In genomic region chr6:143127941-143128340, GRCh38 we compare ENCODE assay signal across 22 cellular contexts.
DNase-seq lines count a peak whose midpoint lies in the region; ATAC-seq, FAIRE-seq and TF ChIP-seq lines count a peak whose summit lies in the region.
"Had no signal": no experiment of that assay in that cellular context is flagged by ENCODE, and none has a peak within 500 bp of the region (broad histone marks: within the 10 kb centered on the region; RNA-seq: fewer than 3 reads in every experiment).

No MANE protein-coding gene starts in this region.

- no peaks in the 10 kb centered on the region for H3K79me2 ChIP-seq in HepG2 (ENCODE audit: insufficient read depth, low read length)

- H3K9ac ChIP-seq in HepG2 (ENCODE audit: insufficient read depth, low read depth, low read length) = no peak overlapping the region
- H3K9ac ChIP-seq: BLaER1 treated with 17β-estradiol and CSF1 and Interleukin-3, amounts not matched to agents 10 nM and 100 nM had no signal

- H3K36me3 ChIP-seq in HepG2 (replicated peaks in 1 of 2; ENCODE audit: control insufficient read depth in 1 of 2, insufficient read depth in 2 of 2, low read length in 2 of 2) (peaks cover 0 to 5% of the 10 kb centered on the region in 2 experiments; a peak in 3 of 5 replicates), right lobe of liver (no peaks in the 10 kb centered on the region)
- H3K36me3 ChIP-seq: BE2C, HAP-1 had no signal

- H3K27me3 ChIP-seq in HepG2 (ENCODE audit: control insufficient read depth in 1 of 2, insufficient read depth in 2 of 2, low read length in 2 of 2) = no peaks in the 10 kb centered on the region
- H3K27me3 ChIP-seq in right lobe of liver = no peaks in the 10 kb centered on the region
- H3K27me3 ChIP-seq: BE2C; BLaER1 treated with 17β-estradiol and CSF1 and Interleukin-3, amounts not matched to agents 10 nM and 100 nM had no signal

- H3K9me3 Mint-ChIP-seq in chondrocyte (ENCODE audit: low read depth) = peaks cover 17% of the 10 kb centered on the region
- peaks cover 12% of the 10 kb centered on the region for H3K9me3 Mint-ChIP-seq in osteocyte (ENCODE audit: unreplicated experiment)

- H3K27me3 Mint-ChIP-seq in chondrocyte (ENCODE audit: low read depth) = no peaks in the 10 kb centered on the region
- H3K27me3 Mint-ChIP-seq in osteocyte (ENCODE audit: unreplicated experiment) = no peaks in the 10 kb centered on the region
- H3K27me3 Mint-ChIP-seq: CD4-positive, alpha-beta T cell; CD8-positive, alpha-beta memory T cell had no signal

- in situ Hi-C loops in HepG2 (cut with HindIII; ENCODE audit: extremely low pct_ligation_motif_present, low pct_unique_long_range_greater_than_20kb) = no loop called here

- H3K4me1 ChIP-seq in HepG2 (ENCODE audit: insufficient read depth, low read length) (no peaks in the 10 kb centered on the region), right lobe of liver (no peaks in the 10 kb centered on the region)
- H3K4me1 ChIP-seq: A549; BE2C; BLaER1 treated with 17β-estradiol and CSF1 and Interleukin-3, amounts not matched to agents 10 nM and 100 nM; HAP-1 had no signal

- no peak overlapping the region for H3K4me2 ChIP-seq in HepG2 (ENCODE audit: low read depth, low read length)
- H3K4me2 ChIP-seq: A549; BLaER1 treated with 17β-estradiol and CSF1 and Interleukin-3, amounts not matched to agents 10 nM and 100 nM had no signal

- no TSS peak for BruUV-seq in HepG2 (replicated peaks; lab: Mats Ljungman, UMichigan)

- intact Hi-C loops in HepG2 (cut with micrococcal nuclease; ENCODE audit: unreplicated experiment) (no loop called here), right lobe of liver (cut with DNase I) (no loop called here)

- no peak for TF ChIP-seq EP300 in HepG2 (IDR thresholded peaks at IDR 0.05; ENCODE audit: low read depth in 2 of 2, low read length in 2 of 2)
- no peak for TF ChIP-seq EP300 in HepG2 (CRISPR knock-in tag; IDR thresholded peaks at IDR 0.05; ENCODE audit: borderline replicate concordance)

- H3K4me1 Mint-ChIP-seq in chondrocyte (ENCODE audit: low read depth) = peaks cover 27% of the 10 kb centered on the region
- peaks cover 47% of the 10 kb centered on the region for H3K4me1 Mint-ChIP-seq in osteocyte (ENCODE audit: unreplicated experiment)
- H3K4me1 Mint-ChIP-seq: CD14-positive monocyte had no signal

- CTCF ChIA-PET in HepG2 (lab: Yijun Ruan, JAX; ENCODE audit: low intra/inter-chr PET ratio, low total read pairs) = no interaction called here

- no peak for FAIRE-seq in HepG2 (lab: Jason Lieb, UNC)
- FAIRE-seq: A549, D721Med, GM12892, H54 had no signal

- TF ChIP-seq POLR2A in HepG2 (IDR thresholded peaks at IDR 0.05; ENCODE audit: insufficient read depth in 1 of 2, low read depth in 2 of 2, low read length in 2 of 2) (no peak), right lobe of liver (IDR thresholded peaks at IDR 0.05) (no peak)

- peak overlapping the region; percentile 55 for H3K27ac Mint-ChIP-seq in chondrocyte (ENCODE audit: unreplicated experiment)
- H3K27ac Mint-ChIP-seq in osteocyte (ENCODE audit: unreplicated experiment) = peak overlapping the region; percentile 76
- H3K27ac Mint-ChIP-seq: CD14-positive monocyte; CD4-positive, alpha-beta T cell; CD8-positive, alpha-beta memory T cell; HFFc6 had no signal

- DNase-seq in HepG2 (ENCODE audit: low spot score) (no peak), right lobe of liver (no peak), chondrocyte (ENCODE audit: low spot score) (no peak), osteocyte (ENCODE audit: extremely low spot score, unreplicated experiment) (no peak), NCI-H146 treated with DMSO at 0.1 percent for 48 hours (lab: John Stamatoyannopoulos, UW; ENCODE audit: unreplicated experiment) (no peak)
- DNase-seq: 8988T; ACHN; AML-193; BE2C; CD4-positive, alpha-beta T cell; CD8-positive, alpha-beta memory T cell; GF-D8; GOT3; HFFc6 had no signal

- H3K27ac ChIP-seq in HepG2 (ENCODE audit: extremely low read length, insufficient read depth, low read length) (no peak overlapping the region), right lobe of liver (no peak overlapping the region)
- H3K27ac ChIP-seq: A549; BLaER1 treated with 17β-estradiol and CSF1 and Interleukin-3, amounts not matched to agents 10 nM and 100 nM had no signal

- H3K4me3 Mint-ChIP-seq in chondrocyte (ENCODE audit: unreplicated experiment) (no peak overlapping the region), osteocyte (ENCODE audit: unreplicated experiment) (no peak overlapping the region)
- H3K4me3 Mint-ChIP-seq: CD14-positive monocyte; CD4-positive, alpha-beta T cell; CD8-positive, alpha-beta memory T cell; HFFc6 had no signal

- no peaks in the 10 kb centered on the region for H4K20me1 ChIP-seq in HepG2 (ENCODE audit: insufficient read depth, low read length)
- H4K20me1 ChIP-seq: BLaER1 treated with 17β-estradiol and CSF1 and Interleukin-3, amounts not matched to agents 10 nM and 100 nM had no signal

- WGBS in HepG2 (ENCODE audit: low lambda C conversion rate) = 97% methylated on average over 1 of the region's 1 CpG
- WGBS in right lobe of liver (ENCODE audit: insufficient coverage, low coverage, low lambda C conversion rate, missing lambda C conversion rate) = 88% methylated on average over 1 of the region's 1 CpG

- no peak for TF ChIP-seq CTCF in HepG2 (CRISPR knock-in tag; IDR thresholded peaks at IDR 0.05)
- no peak for TF ChIP-seq CTCF in right lobe of liver (IDR thresholded peaks at IDR 0.05)
- no peak for TF ChIP-seq CTCF in chondrocyte (IDR thresholded peaks at IDR 0.05)
- no peak for TF ChIP-seq CTCF in osteocyte (IDR thresholded peaks at IDR 0.05)

- H3K4me3 ChIP-seq in HepG2 (replicated peaks in 1 of 3; ENCODE audit: insufficient read depth in 1 of 3, low read depth in 2 of 3, low read length in 3 of 3) (no peak overlapping the region), right lobe of liver (no peak overlapping the region)
- H3K4me3 ChIP-seq: A549; BLaER1 treated with 17β-estradiol and CSF1 and Interleukin-3, amounts not matched to agents 10 nM and 100 nM; HAP-1 had no signal

- peaks cover 8% of the 10 kb centered on the region; the same call in 1 of the 2 replicates for H3K9me3 ChIP-seq in HepG2 (ENCODE audit: low read length)
- H3K9me3 ChIP-seq in right lobe of liver = peaks cover 0 to 6% (median 0%) of the 10 kb centered on the region in 4 donors
- H3K9me3 ChIP-seq: BE2C, HAP-1 had no signal

- no peak for ATAC-seq in HepG2
- no peak for ATAC-seq in right lobe of liver
- no peak for ATAC-seq in HG03139 (IDR thresholded peaks at IDR 0.05; ENCODE audit: unreplicated experiment)
- ATAC-seq: A549 had no signal

- peaks cover 10% of the 10 kb centered on the region for H3K36me3 Mint-ChIP-seq in chondrocyte (ENCODE audit: low read depth)
- peaks cover 15% of the 10 kb centered on the region for H3K36me3 Mint-ChIP-seq in osteocyte (ENCODE audit: unreplicated experiment)
- H3K36me3 Mint-ChIP-seq: CD14-positive monocyte had no signal

- no peak overlapping the region for H2AFZ ChIP-seq in HepG2 (ENCODE audit: low read length)

- POLR2A ChIA-PET in HepG2 (lab: Yijun Ruan, JAX) = no interaction called here

- no peak for TF ChIP-seq RAD21 in HepG2 (CRISPR knock-in tag; IDR thresholded peaks at IDR 0.05)

TF ChIP-seq in HepG2, 621 proteins besides CTCF, POLR2A, EP300 and RAD21:
- no peak for TF ChIP-seq ZNF335 (CRISPR knock-in tag; IDR thresholded peaks at IDR 0.05)
- TF ChIP-seq ATF7 (IDR thresholded peaks at IDR 0.05) = peak; percentile 31; the same call in 1 of the 2 replicates
- TF ChIP-seq ATF7 (CRISPR knock-in tag; IDR thresholded peaks at IDR 0.05) = no peak
- no peak for TF ChIP-seq HMGXB4 (CRISPR knock-in tag; IDR thresholded peaks at IDR 0.05; ENCODE audit: borderline replicate concordance in 1 of 2, low read depth in 1 of 2)
- no peak for TF ChIP-seq SP4 (CRISPR knock-in tag; IDR thresholded peaks at IDR 0.05)
